ENCODE assay signal across 8 cellular contexts in the genomic region with DNA sequence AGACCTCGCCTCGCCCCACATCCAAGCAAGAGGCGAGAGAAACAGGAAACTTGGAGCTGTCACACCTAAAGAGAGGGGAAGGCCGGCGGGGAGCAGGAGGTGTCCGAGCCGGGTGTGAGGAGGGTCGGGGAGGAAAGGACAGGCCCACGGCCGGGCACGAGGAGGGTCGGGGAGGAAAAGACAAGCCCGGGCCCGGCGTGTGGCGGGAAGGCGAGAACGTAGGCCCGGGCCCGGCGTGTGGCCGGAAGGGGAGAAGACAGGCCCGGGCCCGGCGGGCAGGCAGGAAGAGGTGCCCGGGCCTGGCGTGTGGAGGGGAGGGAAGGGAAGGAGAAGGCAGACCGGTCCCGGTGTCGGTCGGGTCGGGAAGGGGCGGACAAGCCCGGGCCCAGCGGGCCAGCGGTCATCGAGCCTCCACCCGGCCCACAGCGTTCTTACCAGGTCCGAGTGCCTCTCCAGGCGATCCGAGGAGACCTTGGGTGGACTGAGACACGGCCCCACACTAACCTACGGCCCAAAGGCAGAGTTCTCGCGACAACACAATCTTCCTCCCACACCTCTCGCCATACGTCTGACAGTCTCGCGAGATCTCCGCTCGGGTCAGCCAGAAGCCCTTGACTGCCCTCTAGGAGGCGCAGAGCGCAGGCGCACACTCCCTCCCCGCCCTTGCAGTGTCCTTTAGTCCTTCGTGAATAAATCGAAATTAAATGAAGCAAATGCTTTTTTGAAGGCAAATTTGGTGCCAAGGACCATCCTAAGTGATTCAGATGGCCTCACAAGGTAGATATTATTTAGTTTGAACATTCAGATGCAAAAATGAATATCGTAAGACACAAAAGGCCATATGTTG. TPM values are rescaled to one million over a fixed set of nuclear protein-coding genes. Genes with fewer than 3 reads are reported as not detected.
A peak's percentile ranks its signal among the peaks of the same experiment; 100 is the strongest.
DNase-seq lines count a peak whose midpoint lies in the region; ATAC-seq and TF ChIP-seq lines count a peak whose summit lies in the region.

Gene NCOA4, minus strand, starts transcription at position 533 of the 847 bp plus-strand sequence. CDS start 13,943 bp downstream, outside the sequence.

- H3K9ac ChIP-seq in smooth muscle cell (ENCODE audit: low read depth) = peak within 1 kb of the TSS; percentile 97

- H3K9me3 ChIP-seq in breast epithelium (no peaks in the 10 kb centered on the region), smooth muscle cell (replicated peaks; ENCODE audit: low read depth) (no peaks in the 10 kb centered on the region)

- intact Hi-C loops in breast epithelium (cut with DNase I; ENCODE audit: low total_unique reads) = no loop called here

- TF ChIP-seq POLR2A in breast epithelium (IDR thresholded peaks at IDR 0.05) = no peak

- H3K36me3 ChIP-seq in breast epithelium = no peaks in the 10 kb centered on the region
- H3K36me3 ChIP-seq in smooth muscle cell (ENCODE audit: low read depth) = no peaks in the 10 kb centered on the region

- H3K4me1 ChIP-seq in breast epithelium = peaks cover 0 to 11% of the 10 kb centered on the region in 2 donors
- peaks cover 13% of the 10 kb centered on the region for H3K4me1 ChIP-seq in smooth muscle cell (ENCODE audit: low read depth)

- H3K4me2 ChIP-seq in smooth muscle cell = peak within 1 kb of the TSS; percentile 90

- in situ Hi-C loops in ACHN (cut with HindIII; ENCODE audit: low pct_ligation_motif_present, low pct_unique_long_range_greater_than_20kb, low sequenced_read_pairs) = no loop called here

- H3F3A ChIP-seq in smooth muscle cell (ENCODE audit: low read depth) = peaks cover 5% of the 10 kb centered on the region

- peak within 1 kb of the TSS; percentile 96 for H2AFZ ChIP-seq in smooth muscle cell (ENCODE audit: low read depth)

- WGBS in smooth muscle cell (ENCODE audit: low lambda C conversion rate) = 1% methylated on average over 38 of the region's 59 CpGs

- peak; percentile 99 for DNase-seq in ACHN
- peak; percentile 92 for DNase-seq in NCI-H2171 treated with DMSO at 0.1 percent for 48 hours (lab: John Stamatoyannopoulos, UW)
- peak; percentile 93 to 98 for DNase-seq in breast epithelium (ENCODE audit: low spot score in 2 of 2)
- peak; percentile 96 for DNase-seq in iPS-NIHi11 (ENCODE audit: low spot score)
- peak; percentile 82 for DNase-seq in smooth muscle cell (lab: John Stamatoyannopoulos, UW; ENCODE audit: unreplicated experiment)

- ATAC-seq in GM18868 (IDR thresholded peaks at IDR 0.05; ENCODE audit: unreplicated experiment) (peak; percentile 95), HG03108 (IDR thresholded peaks at IDR 0.05; ENCODE audit: unreplicated experiment) (peak; percentile 94)

- H3K27me3 ChIP-seq in breast epithelium (no peaks in the 10 kb centered on the region), smooth muscle cell (ENCODE audit: low read depth) (no peaks in the 10 kb centered on the region)

- peaks cover 44% of the 10 kb centered on the region for H4K20me1 ChIP-seq in smooth muscle cell (ENCODE audit: low read depth)

- H3K79me2 ChIP-seq in smooth muscle cell (ENCODE audit: low read depth) = peaks cover 49% of the 10 kb centered on the region

- H3K27ac ChIP-seq in VCaP (peak within 1 kb of the TSS; percentile 93), breast epithelium (peak within 1 kb of the TSS; percentile 92 to 95), smooth muscle cell (ENCODE audit: low read depth) (peak within 1 kb of the TSS; percentile 94)

- H3K4me3 ChIP-seq in breast epithelium = peak within 1 kb of the TSS; percentile 65 to 87 (median 65)
- H3K4me3 ChIP-seq in smooth muscle cell = peak within 1 kb of the TSS; percentile 85

- TF ChIP-seq CTCF in VCaP (conservative IDR thresholded peaks at IDR 0.05) (peak; percentile 77), breast epithelium (IDR thresholded peaks at IDR 0.05) (peak; percentile 65 to 74 (median 67)), smooth muscle cell (IDR thresholded peaks at IDR 0.05; ENCODE audit: borderline replicate concordance, insufficient read depth, poor library complexity, severe bottlenecking) (peak; percentile 59)

RNA-seq across cellular contexts. Expression of gene NCOA4, which starts in this region (rescaled TPM):
- total RNA-seq in breast epithelium = 100 to 1,000 TPM; 121 to 200 (median 189) TPM
- total RNA-seq in smooth muscle cell = 147 and 158 TPM in 2 replicates
- 61.3 and 66.3 TPM in 2 replicates for polyA plus RNA-seq in smooth muscle cell

Comparison
In these comparisons a context has a peak if more than half of its experiments do, and no peak if none do; other contexts are left out.
1. Peak in every context shown above with its lines: DNase-seq, ATAC-seq, H3K4me3 ChIP-seq and H3K27ac ChIP-seq.